ENCODE assay signal across 1 cellular context in genomic region chr7:150413640-150414081, GRCh38.
TF ChIP-seq lines count a peak whose summit lies in the region.

No MANE protein-coding gene starts in this region.

TF ChIP-seq in IMR-90, 13 proteins besides CTCF, POLR2A, EP300 and RAD21:
- no peak for TF ChIP-seq RCOR1 (IDR thresholded peaks at IDR 0.05; ENCODE audit: insufficient replicate concordance, low read length)
- no peak for TF ChIP-seq MAZ (IDR thresholded peaks at IDR 0.05; ENCODE audit: borderline replicate concordance, low read depth, low read length)
